In the genomic region with DNA sequence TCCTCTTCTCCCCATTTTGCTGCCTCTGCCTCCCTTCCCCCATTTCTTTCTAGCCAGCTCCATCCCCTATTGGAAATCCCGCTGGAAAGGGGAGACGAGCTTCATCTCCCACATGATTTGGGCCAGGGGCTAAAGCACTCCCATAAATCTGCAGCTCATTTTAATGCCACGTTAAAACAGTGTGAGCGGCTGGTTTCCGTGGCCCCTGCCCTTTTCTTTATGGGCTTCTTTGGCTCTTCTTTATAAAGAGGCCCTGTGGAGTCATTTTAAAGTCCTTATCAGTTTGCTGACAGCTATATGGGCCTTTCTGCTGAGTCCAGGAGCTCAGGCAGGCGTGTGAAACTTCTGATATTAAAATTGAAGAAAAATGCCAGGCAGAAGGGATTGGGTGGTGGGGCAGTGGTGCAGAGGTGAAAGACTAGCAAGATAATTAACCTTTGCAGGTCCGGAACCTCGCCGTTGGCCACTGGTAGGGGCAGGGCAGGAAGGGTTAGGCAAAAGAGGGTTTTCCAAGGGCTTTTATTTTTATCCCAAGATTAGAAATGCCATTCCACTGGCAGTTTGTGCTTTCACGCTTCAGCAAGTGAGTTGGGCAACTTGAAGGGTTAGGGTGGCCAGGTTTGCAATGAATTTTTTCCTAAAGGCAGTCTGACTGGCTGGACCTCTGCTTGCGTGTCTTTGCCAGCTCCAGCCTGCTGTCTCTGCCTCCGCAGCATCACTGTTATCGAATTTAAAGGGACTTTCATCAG, we compare ENCODE assay signal across 28 cellular contexts. TPM values are rescaled to one million over a fixed set of nuclear protein-coding genes. Genes with fewer than 3 reads are reported as not detected.
DNase-seq lines count a peak whose midpoint lies in the region; ATAC-seq, FAIRE-seq and TF ChIP-seq lines count a peak whose summit lies in the region.
"Had no signal": no experiment of that assay in that cellular context is flagged by ENCODE, and none has a peak within 500 bp of the region (broad histone marks: within the 10 kb centered on the region; RNA-seq: fewer than 3 reads in every experiment).

No MANE protein-coding gene starts in this region.

- in situ Hi-C loops in G401 (cut with HindIII; ENCODE audit: low sequenced_read_pairs), result no loop called here
- in situ Hi-C loops in K562 (cut with MboI), result loop anchor here (10.0 kb wide), 1 partner anchor 395 kb away; no protein-coding TSS in a partner anchor

- no peak for TF ChIP-seq CTCF in K562 (IDR thresholded peaks at IDR 0.05 in 2 of 3, conservative IDR thresholded peaks at IDR 0.05 in 1 of 3; ENCODE audit: insufficient read depth in 2 of 3, low read depth in 1 of 3, low read length in 3 of 3)

- intact Hi-C loops in K562 (cut with micrococcal nuclease) (loop anchor here (5.0 to 10.0 kb wide), 2 partner anchors 133 to 475 kb away; no protein-coding TSS in a partner anchor), left ventricle myocardium superior (cut with micrococcal nuclease) (no loop called here)

- peaks cover 17% of the 10 kb centered on the region for H3K36me3 ChIP-seq in K562 (ENCODE audit: control insufficient read depth, insufficient read depth, low read length)
- H3K36me3 ChIP-seq in skeletal muscle satellite cell (ENCODE audit: insufficient read depth, low read length), result peaks cover 4% of the 10 kb centered on the region

- TF ChIP-seq RAD21 in K562 (CRISPR knock-in tag; conservative IDR thresholded peaks at IDR 0.05 in 1 of 2, IDR thresholded peaks at IDR 0.05 in 1 of 2), result no peak; a peak in 1 of 4 replicates

- H3K79me2 ChIP-seq in K562 (ENCODE audit: control insufficient read depth, insufficient read depth, low read length), result no peaks in the 10 kb centered on the region
- H3K79me2 ChIP-seq: parathyroid adenoma had no signal

- POLR2A ChIA-PET in K562 (lab: Yijun Ruan, JAX), result interaction anchor here (0.5 kb wide), 1 partner anchor 189 kb away, joined by 3 read pairs; no protein-coding TSS in a partner anchor

- BruUV-seq in K562 (replicated peaks; lab: Mats Ljungman, UMichigan), result no TSS peak

- H3K4me3 ChIP-seq in K562 (no peak overlapping the region), skeletal muscle satellite cell (ENCODE audit: low read length) (no peak overlapping the region)
- H3K4me3 ChIP-seq: GM12878, Peyer's patch, SJSA1 had no signal

- H3K27ac ChIP-seq in K562 (ENCODE audit: extremely low read depth, low read depth, low read length), result peak overlapping the region; percentile 11; the same call in 2 of the 3 replicates
- H3K27ac ChIP-seq: HL-60, parathyroid adenoma, Peyer's patch, SJSA1 had no signal

- H3K27me3 ChIP-seq in K562 (ENCODE audit: control insufficient read depth in 2 of 2, insufficient read depth in 2 of 2, low read length in 2 of 2) (no peaks in the 10 kb centered on the region), skeletal muscle satellite cell (ENCODE audit: control insufficient read depth, insufficient read depth, low read length) (no peaks in the 10 kb centered on the region)
- H3K27me3 ChIP-seq: Peyer's patch, SJSA1 had no signal

- CTCF ChIA-PET in K562 (lab: Yijun Ruan, JAX; ENCODE audit: low intra/inter-chr PET ratio), result no interaction called here

- H3K9me3 ChIP-seq in K562 (replicated peaks; ENCODE audit: control insufficient read depth, insufficient read depth, low read depth, low read length) (no peaks in the 10 kb centered on the region), skeletal muscle satellite cell (replicated peaks; ENCODE audit: low read length) (no peaks in the 10 kb centered on the region)
- H3K9me3 ChIP-seq: Caco-2, Peyer's patch, SJSA1 had no signal

- peak; percentile 61 for FAIRE-seq in K562 (lab: Jason Lieb, UNC)
- FAIRE-seq: GM12878 had no signal

- ATAC-seq in K562 (peak; percentile 89), left ventricle myocardium superior (peak; percentile 85), HG03095 (IDR thresholded peaks at IDR 0.05; ENCODE audit: unreplicated experiment) (no peak), HG02678 (IDR thresholded peaks at IDR 0.05; ENCODE audit: unreplicated experiment) (no peak)
- ATAC-seq: activated naive CD8-positive, alpha-beta T cell treated with anti-CD3 and anti-CD28 coated beads, Interleukin-2, amount 50 U/mL, for 24 hours; GM12878; natural killer cell treated with Interleukin-12 subunit alpha and Interleukin-12 subunit beta and Interleukin-15 and Interleukin-18, amount 100 ng/mL, for 72 hours had no signal

- H3K9ac ChIP-seq in K562 (ENCODE audit: insufficient read depth in 1 of 2, low read depth in 2 of 2, low read length in 2 of 2), result peak overlapping the region; percentile 19 to 60; a peak in 1 of 4 replicates
- no peak overlapping the region for H3K9ac ChIP-seq in skeletal muscle satellite cell (ENCODE audit: low read depth, low read length)
- H3K9ac ChIP-seq: parathyroid adenoma had no signal

- no peak for TF ChIP-seq EP300 in K562 (IDR thresholded peaks at IDR 0.05; ENCODE audit: low read length)

- H3K4me1 ChIP-seq in K562 (replicated peaks in 1 of 2; ENCODE audit: control insufficient read depth in 2 of 2, insufficient read depth in 2 of 2, low read length in 2 of 2), result peaks cover 10 to 27% of the 10 kb centered on the region in 2 experiments
- H3K4me1 ChIP-seq in skeletal muscle satellite cell (ENCODE audit: control insufficient read depth, insufficient read depth, low read length), result peaks cover 49% of the 10 kb centered on the region
- H3K4me1 ChIP-seq: parathyroid adenoma, Peyer's patch had no signal

- no peaks in the 10 kb centered on the region for H4K20me1 ChIP-seq in K562 (replicated peaks; ENCODE audit: control insufficient read depth, insufficient read depth, low read length)

- 45% methylated on average over 11 of the region's 13 CpGs for WGBS in K562 (ENCODE audit: insufficient coverage, low coverage, missing lambda C conversion rate)

- H2AFZ ChIP-seq in K562 (ENCODE audit: low read depth, low read length), result 0 out of 2 replicates have a peak overlapping the region, but pooled peaks have one; percentile 10
- H2AFZ ChIP-seq: parathyroid adenoma had no signal

- H3K4me2 ChIP-seq in K562 (ENCODE audit: insufficient read depth, low read length) (peak overlapping the region; percentile 52), skeletal muscle satellite cell (ENCODE audit: low read length) (peak overlapping the region; percentile 44)

- H3K9me1 ChIP-seq in K562 (ENCODE audit: control insufficient read depth, insufficient read depth, low read length), result no peaks in the 10 kb centered on the region

- DNase-seq in G401 (ENCODE audit: low spot score) (peak; percentile 72), K562 (ENCODE audit: extremely low read depth in 1 of 4, low spot score in 3 of 4) (peak in 3 of 4 experiments; percentile 23 to 58 (median 45)), left ventricle myocardium superior (no peak), foreskin melanocyte (no peak)
- no peak for DNase-seq in activated CD4-positive, alpha-beta T cell treated with anti-CD3 and anti-CD28 coated beads for 48 hours
- DNase-seq: activated CD4-positive, alpha-beta T cell treated with anti-CD3 and anti-CD28 coated beads for 1 hour; activated CD8-positive, alpha-beta memory T cell treated with anti-CD3 and anti-CD28 coated beads for 24 hours; activated gamma-delta T cell; activated naive CD8-positive, alpha-beta T cell treated with anti-CD3 and anti-CD28 coated beads, Interleukin-2, amount 50 U/mL, for 24 hours; activated T-cell treated with anti-CD3 and anti-CD28 coated beads, Interleukin-2, amount 50 U/mL, for 1 hour; Caco-2; cortex of kidney; DMS79 treated with DMSO at 0.1 percent for 48 hours; H9; immature natural killer cell; Kasumi-1; NCI-H1694; NCI-H2171; NCI-H526; Peyer's patch had no signal

- TF ChIP-seq POLR2A in K562 (conservative IDR thresholded peaks at IDR 0.05), result no peak

TF ChIP-seq in K562, 482 proteins besides CTCF, POLR2A, EP300 and RAD21 (continues in another document):
- TF ChIP-seq CBFA2T3 (IDR thresholded peaks at IDR 0.05) (peak; percentile 50), HDAC1 (IDR thresholded peaks at IDR 0.05) (0 out of 4 replicates have a peak, but pooled peaks of 1 of the 2 experiments have one; percentile 14), DPF2 (IDR thresholded peaks at IDR 0.05) (peak; percentile 49)

RNA-seq across cellular contexts. Expression of gene EXT2, which starts 44.3 kb away (rescaled TPM):
- 66.8 and 74.9 TPM in 2 replicates for total RNA-seq in G401 (2014; rRNA removed; shearing (Covaris generic))
- total RNA-seq in K562 (2011; cell fraction: chromatin; rRNA removed; ENCODE audit: low replicate concordance), result 100 and 105 TPM in 2 replicates
- 133 and 140 TPM in 2 replicates for total RNA-seq in K562 (2011; cell fraction: nucleolus; rRNA removed)
- 105 and 121 TPM in 2 replicates for total RNA-seq in K562 (2011; cell fraction: nucleoplasm; rRNA removed)
- total RNA-seq in K562 (2014; rRNA removed) (38.8 and 39.5 TPM in 2 replicates), K562 (2014; rRNA removed; fragmentation: Illumina TruSeq; extraction: Trizol) (34.0 and 37.5 TPM in 2 replicates), K562 (2015; rRNA removed; fragmentation: Illumina TruSeq; extraction: Trizol) (38.5 and 40.9 TPM in 2 replicates), K562 (2021) (43.1 and 43.2 TPM in 2 replicates), left ventricle myocardium superior (27.2 TPM)
- polyA plus RNA-seq in K562 (2011; rRNA removed) (49.2 and 52.1 TPM in 2 replicates), K562 (2014; fragmentation: Illumina TruSeq; extraction: Trizol) (35.0 and 38.1 TPM in 2 replicates), K562 (2014; fragmentation: Nextera tagmentation; extraction: Ambion mirVana) (10 to 100 TPM in 1 of 2 experiments, 1 to 10 TPM in 1; 7.5 to 13.1 TPM), K562 (2014; rRNA removed) (36.9 and 38.4 TPM in 2 replicates)
- polyA plus RNA-seq in K562 (2011; cell fraction: cytosol; rRNA removed), result 42.1 and 45.0 TPM in 2 replicates
- polyA plus RNA-seq in K562 (2011; cell fraction: nucleus; rRNA removed), result 31.6 and 38.9 TPM in 2 replicates
- polyA plus RNA-seq in K562 (2012), result 33.7 and 39.0 TPM in 2 replicates
- 80.3 and 83.4 TPM in 2 replicates for polyA minus RNA-seq in K562 (2011; rRNA and poly(A)+ RNA removed)
- 34.9 and 35.8 TPM in 2 replicates for polyA minus RNA-seq in K562 (2011; cell fraction: cytosol; rRNA and poly(A)+ RNA removed)
- polyA minus RNA-seq in K562 (2011; cell fraction: nucleus; rRNA and poly(A)+ RNA removed), result 65.7 and 90.9 TPM in 2 replicates
- total RNA-seq in skeletal muscle satellite cell (2012; rRNA removed), result 83.0 and 94.3 TPM in 2 replicates

Comparison
In these comparisons a context has a peak if more than half of its experiments do, and no peak if none do; other contexts are left out.
1. DNase-seq: peak in G401 (single experiment) and K562 (3 of 4); none in left ventricle myocardium superior (single experiment), activated CD4-positive, alpha-beta T cell treated with anti-CD3 and anti-CD28 coated beads for 48 hours (single experiment) and foreskin melanocyte (single experiment).
2. ATAC-seq: peak in K562 (single experiment) and left ventricle myocardium superior (single experiment); none in HG03095 (single experiment) and HG02678 (single experiment).